In the genomic region with DNA sequence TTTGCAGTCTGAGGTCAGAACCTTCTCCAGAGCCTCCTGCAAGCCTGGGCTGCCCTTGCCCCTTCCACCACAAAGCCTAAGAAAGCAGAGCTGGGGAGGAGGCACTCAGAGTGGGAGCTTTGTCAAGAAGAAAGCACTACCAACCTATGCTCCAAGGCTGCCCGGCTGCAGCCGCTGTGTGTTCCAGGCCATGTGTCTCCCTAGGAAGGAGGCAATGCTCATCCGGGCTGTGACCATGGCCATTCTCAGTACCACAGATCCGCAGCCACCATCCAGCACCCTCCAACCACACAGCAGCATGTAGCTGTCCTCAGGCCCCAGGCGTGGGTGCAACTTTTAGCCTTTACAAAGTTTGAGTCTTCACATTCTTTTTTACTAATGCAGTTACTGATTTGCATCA, we compare ENCODE assay signal across 27 cellular contexts.
"Had no signal": no experiment of that assay in that cellular context is flagged by ENCODE, and none has a peak within 500 bp of the region (broad histone marks: within the 10 kb centered on the region; RNA-seq: fewer than 3 reads in every experiment).

No MANE protein-coding gene starts in this region.

- H3K27me3 Mint-ChIP-seq: activated CD4-positive, alpha-beta T cell treated with anti-CD3 and anti-CD28 coated beads for 36 hours; activated CD8-positive, alpha-beta memory T cell treated with anti-CD3 and anti-CD28 coated beads, Interleukin-2, amount 10 ng/mL, durations not matched to agents 7 days and 5 days; stimulated activated naive CD8-positive, alpha-beta T cell treated with anti-CD3 and anti-CD28 coated beads, Interleukin-15, Interleukin-2, amounts not matched to agents 100 ng/mL and 50 ng/mL, for 24 hours had no signal

- H3K27me3 ChIP-seq: adrenal gland, body of pancreas, esophagus squamous epithelium, heart right ventricle, left lung, neutrophil, right atrium auricular region had no signal

- H3K4me1 ChIP-seq: adrenal gland, esophagus squamous epithelium, left lung, right atrium auricular region had no signal

- H3K4me1 Mint-ChIP-seq: activated CD4-positive, alpha-beta T cell treated with anti-CD3 and anti-CD28 coated beads for 36 hours; activated CD8-positive, alpha-beta memory T cell treated with anti-CD3 and anti-CD28 coated beads, Interleukin-2, amount 10 ng/mL, durations not matched to agents 7 days and 5 days had no signal

- ATAC-seq: activated CD8-positive, alpha-beta T cell treated with anti-CD3 and anti-CD28 coated beads, Interleukin-2, amount 10 ng/mL, durations not matched to agents 7 days and 5 days; activated naive CD4-positive, alpha-beta T cell treated with anti-CD3 and anti-CD28 coated beads, Interleukin-2, amount 50 U/mL, for 72 hours; body of pancreas; heart right ventricle; stimulated activated effector memory CD8-positive, alpha-beta T cell treated with anti-CD3 and anti-CD28 coated beads, Interleukin-12 subunit alpha, Interleukin-12 subunit beta, amount 100 ng/mL, for 72 hours had no signal

- H3K4me3 ChIP-seq: adrenal gland, body of pancreas, esophagus squamous epithelium, heart right ventricle, left lung, lung, mucosa of descending colon, psoas muscle, right atrium auricular region had no signal

- H3K9me3 Mint-ChIP-seq: activated naive CD4-positive, alpha-beta T cell treated with anti-CD3 and anti-CD28 coated beads, Interleukin-2, amount 50 U/mL, for 72 hours; activated T-helper 2 cell treated with anti-CD3 and anti-CD28 coated beads, Interferon-gamma antibody, Interleukin-2, Interleukin-4, amounts not matched to agents 10 μg/mL and 5 μg/mL and 100 μg/mL, durations not matched to agents 14 hours and 24 hours and 36 hours; nephron; stimulated activated effector memory CD8-positive, alpha-beta T cell treated with anti-CD3 and anti-CD28 coated beads, Interleukin-12 subunit alpha, Interleukin-12 subunit beta, amount 100 ng/mL, for 72 hours; stimulated activated naive CD8-positive, alpha-beta T cell treated with anti-CD3 and anti-CD28 coated beads, Interleukin-15, Interleukin-2, amounts not matched to agents 100 ng/mL and 50 ng/mL, for 24 hours had no signal

- H3K27ac ChIP-seq: body of pancreas, epithelial cell of prostate, esophagus squamous epithelium, heart right ventricle, left lung, neutrophil, psoas muscle, right atrium auricular region had no signal

- H3K9me3 ChIP-seq: adrenal gland, body of pancreas, esophagus squamous epithelium, heart right ventricle, left lung, mucosa of descending colon, neutrophil, psoas muscle, right atrium auricular region had no signal

- FAIRE-seq: colon had no signal

- H3K4me3 Mint-ChIP-seq: activated CD4-positive, alpha-beta T cell treated with anti-CD3 and anti-CD28 coated beads for 36 hours; activated CD8-positive, alpha-beta memory T cell treated with anti-CD3 and anti-CD28 coated beads, Interleukin-2, amount 10 ng/mL, durations not matched to agents 7 days and 5 days; activated CD8-positive, alpha-beta T cell treated with anti-CD3 and anti-CD28 coated beads, Interleukin-2, amount 10 ng/mL, durations not matched to agents 7 days and 5 days; nephron; stimulated activated effector memory CD8-positive, alpha-beta T cell treated with anti-CD3 and anti-CD28 coated beads, Interleukin-12 subunit alpha, Interleukin-12 subunit beta, amount 100 ng/mL, for 72 hours; stimulated activated naive CD8-positive, alpha-beta T cell treated with anti-CD3 and anti-CD28 coated beads, Interleukin-15, Interleukin-2, amounts not matched to agents 100 ng/mL and 50 ng/mL, for 24 hours had no signal

- DNase-seq: activated CD4-positive, CD25-positive, alpha-beta regulatory T cell; activated CD8-positive, alpha-beta memory T cell treated with anti-CD3 and anti-CD28 coated beads, Interleukin-2, amount 10 ng/mL, durations not matched to agents 7 days and 5 days; activated CD8-positive, alpha-beta T cell treated with anti-CD3 and anti-CD28 coated beads, Interleukin-2, amount 10 ng/mL, durations not matched to agents 7 days and 5 days; activated T-cell treated with anti-CD3 and anti-CD28 coated beads, Interleukin-2, amount 50 U/mL, for 48 hours; aorta; effector CD8-positive, alpha-beta T cell; esophagus squamous epithelium; heart right ventricle; kidney glomerular epithelial cell; left lung; psoas muscle; stimulated activated CD4-positive, alpha-beta T cell treated with anti-CD3 and anti-CD28 coated beads, Interleukin-12 subunit alpha, Interleukin-12 subunit beta, amount 100 ng/mL, for 4 hours; stimulated activated CD4-positive, alpha-beta T cell treated with anti-CD3 and anti-CD28 coated beads, Interleukin-4, amount 100 ng/mL, for 1 hour had no signal

- H3K27ac Mint-ChIP-seq: activated CD4-positive, alpha-beta T cell treated with anti-CD3 and anti-CD28 coated beads for 36 hours; activated CD8-positive, alpha-beta memory T cell treated with anti-CD3 and anti-CD28 coated beads, Interleukin-2, amount 10 ng/mL, durations not matched to agents 7 days and 5 days; activated CD8-positive, alpha-beta T cell treated with anti-CD3 and anti-CD28 coated beads, Interleukin-2, amount 10 ng/mL, durations not matched to agents 7 days and 5 days; activated naive CD4-positive, alpha-beta T cell treated with anti-CD3 and anti-CD28 coated beads, Interleukin-2, amount 50 U/mL, for 72 hours; activated T-helper 2 cell treated with anti-CD3 and anti-CD28 coated beads, Interferon-gamma antibody, Interleukin-2, Interleukin-4, amounts not matched to agents 10 μg/mL and 5 μg/mL and 100 μg/mL, durations not matched to agents 14 hours and 24 hours and 36 hours; stimulated activated effector memory CD8-positive, alpha-beta T cell treated with anti-CD3 and anti-CD28 coated beads, Interleukin-12 subunit alpha, Interleukin-12 subunit beta, amount 100 ng/mL, for 72 hours; stimulated activated naive CD8-positive, alpha-beta T cell treated with anti-CD3 and anti-CD28 coated beads, Interleukin-15, Interleukin-2, amounts not matched to agents 100 ng/mL and 50 ng/mL, for 24 hours had no signal
